Comparison of ENCODE assay signal across 21 cellular contexts in genomic region chr1:112759228-112759627, GRCh38. TPM values are rescaled to one million over a fixed set of nuclear protein-coding genes. Genes with fewer than 3 reads are reported as not detected.
DNase-seq lines count a peak whose midpoint lies in the region; ATAC-seq, FAIRE-seq and TF ChIP-seq lines count a peak whose summit lies in the region.
"Had no signal": no experiment of that assay in that cellular context is flagged by ENCODE, and none has a peak within 500 bp of the region (broad histone marks: within the 10 kb centered on the region; RNA-seq: fewer than 3 reads in every experiment).

No MANE protein-coding gene starts in this region.

- H3K4me1 Mint-ChIP-seq in GM23338 (peaks cover 32% of the 10 kb centered on the region), WTC11 (peaks cover 29% of the 10 kb centered on the region), progenitor cell of endocrine pancreas (ENCODE audit: low read depth) (peaks cover 5% of the 10 kb centered on the region)

- H3K27ac Mint-ChIP-seq in GM23338 (no peak overlapping the region), WTC11 (peak overlapping the region; percentile 55; the same call in 1 of the 2 replicates), progenitor cell of endocrine pancreas (peak overlapping the region; percentile 39)
- H3K27ac Mint-ChIP-seq: CD4-positive, alpha-beta memory T cell had no signal

- peak overlapping the region; percentile 15; the same call in 1 of the 2 replicates for H2BK20ac ChIP-seq in H1 (ENCODE audit: low read length)

- H3K4me2 ChIP-seq in GM23338 (no peak overlapping the region), H1 (ENCODE audit: insufficient read depth in 1 of 2, low read depth in 2 of 2, low read length in 2 of 2) (no peak overlapping the region), MM.1S (ENCODE audit: low read depth, low read length) (no peak overlapping the region)
- H3K4me2 ChIP-seq: A549 had no signal

- no peak overlapping the region for H2BK15ac ChIP-seq in H1 (ENCODE audit: low read length)

- no peak overlapping the region for H3K4ac ChIP-seq in H1 (replicated peaks; ENCODE audit: insufficient read length, low read depth, low read length)

- H3K18ac ChIP-seq in H1 (ENCODE audit: extremely low read depth, low read length): no peak overlapping the region

- no peak overlapping the region for H3K23ac ChIP-seq in H1 (ENCODE audit: insufficient read length)

- no peaks in the 10 kb centered on the region for H3K79me2 ChIP-seq in GM23338 (replicated peaks; ENCODE audit: insufficient read depth)
- H3K79me2 ChIP-seq in H1 (ENCODE audit: control insufficient read depth in 1 of 2, insufficient read depth in 2 of 2, low read length in 2 of 2): no peaks in the 10 kb centered on the region
- no peaks in the 10 kb centered on the region for H3K79me2 ChIP-seq in MM.1S (ENCODE audit: low read length)

- ATAC-seq in GM23338 (no peak), WTC11 (no peak), pancreas (no peak)
- ATAC-seq: A549 had no signal

- H3K9me3 ChIP-seq in H1 (ENCODE audit: insufficient read depth in 2 of 2, low read depth in 1 of 2, low read length in 1 of 2) (peaks cover 0 to 2% of the 10 kb centered on the region in 2 experiments; a peak in 1 of 4 replicates), pancreas (no peaks in the 10 kb centered on the region), MM.1S (replicated peaks; ENCODE audit: insufficient read depth, low read length) (no peaks in the 10 kb centered on the region)
- H3K9me3 ChIP-seq: A549 had no signal

- no peak for TF ChIP-seq POLR2A in H1 (IDR thresholded peaks at IDR 0.05; ENCODE audit: control extremely low read depth in 1 of 2, low read depth in 2 of 2, low read length in 2 of 2)

- H3K4me3 Mint-ChIP-seq in GM23338 (no peak overlapping the region), WTC11 (no peak overlapping the region), progenitor cell of endocrine pancreas (ENCODE audit: low read depth) (no peak overlapping the region)
- H3K4me3 Mint-ChIP-seq: CD4-positive, alpha-beta memory T cell had no signal

- peak overlapping the region; percentile 91 for H2AFZ ChIP-seq in GM23338
- peak overlapping the region; percentile 51; the same call in 1 of the 2 replicates for H2AFZ ChIP-seq in H1 (ENCODE audit: low read length)
- no peak overlapping the region for H2AFZ ChIP-seq in MM.1S (ENCODE audit: low read length)

- H3K27me3 Mint-ChIP-seq in GM23338 (ENCODE audit: insufficient read depth, low read depth, poor library complexity): peaks cover 10% of the 10 kb centered on the region
- H3K27me3 Mint-ChIP-seq in WTC11 (ENCODE audit: low read depth): peaks cover 12% of the 10 kb centered on the region
- peaks cover 8% of the 10 kb centered on the region for H3K27me3 Mint-ChIP-seq in progenitor cell of endocrine pancreas

- H3K56ac ChIP-seq in H1 (replicated peaks; ENCODE audit: insufficient read length, low read depth, low read length): no peak overlapping the region

- no peaks in the 10 kb centered on the region for H3K79me1 ChIP-seq in H1 (ENCODE audit: low read depth, low read length)

- H2BK5ac ChIP-seq in H1 (ENCODE audit: low read depth, low read length): no peak overlapping the region

- H3K9ac ChIP-seq in H1 (replicated peaks in 1 of 4; ENCODE audit: extremely low read depth in 1 of 4, low read depth in 3 of 4, low read length in 3 of 4): no peak overlapping the region
- H3K9ac ChIP-seq in MM.1S (ENCODE audit: low read length): no peak overlapping the region

- no peaks in the 10 kb centered on the region for H3K36me3 Mint-ChIP-seq in GM23338 (ENCODE audit: low read depth)
- H3K36me3 Mint-ChIP-seq in WTC11: peaks cover 3% of the 10 kb centered on the region
- H3K36me3 Mint-ChIP-seq in progenitor cell of endocrine pancreas (ENCODE audit: insufficient read depth): no peaks in the 10 kb centered on the region

- intact Hi-C loops in pancreas (cut with DNase I): no loop called here

- no peaks in the 10 kb centered on the region for H3K23me2 ChIP-seq in H1 (ENCODE audit: low read depth, low read length)

- no peak overlapping the region for H2BK120ac ChIP-seq in H1 (replicated peaks; ENCODE audit: low read depth, low read length)

- no peak for TF ChIP-seq EP300 in H1 (IDR thresholded peaks at IDR 0.05; ENCODE audit: borderline replicate concordance in 1 of 2, low read depth in 2 of 2, low read length in 2 of 2)

- FAIRE-seq in H1 (lab: Jason Lieb, UNC): no peak
- FAIRE-seq in pancreas (lab: Jason Lieb, UNC): no peak
- FAIRE-seq: A549, GM12891, GM18507 had no signal

- H2BK12ac ChIP-seq in H1 (ENCODE audit: low read depth, low read length): no peak overlapping the region

- no peak overlapping the region for H3K14ac ChIP-seq in H1 (ENCODE audit: insufficient read length)

- DNase-seq in GM23338 (ENCODE audit: low spot score): no peak
- DNase-seq in WTC11 (ENCODE audit: low spot score): no peak
- DNase-seq in H1 (ENCODE audit: low read depth in 1 of 2, low spot score in 2 of 2): no peak
- no peak for DNase-seq in progenitor cell of endocrine pancreas (ENCODE audit: low spot score, unreplicated experiment)
- DNase-seq in cerebellum (ENCODE audit: low spot score): no peak
- DNase-seq in pancreas: no peak
- no peak for DNase-seq in MM.1S
- DNase-seq: 8988T; C1 segment of cervical spinal cord; Calu3; CD4-positive, alpha-beta memory T cell; COR-L47; DMS53; DMS79 treated with DMSO at 0.1 percent for 48 hours; GF-D8; GOT3; H7; HCEC 1CT had no signal

- no peak overlapping the region for H3K27ac ChIP-seq in GM23338 (ENCODE audit: low read depth)
- no peak overlapping the region for H3K27ac ChIP-seq in H1 (ENCODE audit: low read depth, low read length)
- no peak overlapping the region for H3K27ac ChIP-seq in pancreas
- no peak overlapping the region for H3K27ac ChIP-seq in MM.1S (ENCODE audit: low read length)
- H3K27ac ChIP-seq: A549 had no signal

- no peak for TF ChIP-seq RAD21 in H1 (IDR thresholded peaks at IDR 0.05 in 1 of 2, conservative IDR thresholded peaks at IDR 0.05 in 1 of 2; ENCODE audit: low read depth in 2 of 2, low read length in 2 of 2)

- H3K4me1 ChIP-seq in GM23338 (ENCODE audit: insufficient read depth) (peaks cover 25% of the 10 kb centered on the region), H1 (replicated peaks in 1 of 4; ENCODE audit: control insufficient read depth in 3 of 4, insufficient read depth in 4 of 4, low read length in 3 of 4) (peaks cover 0 to 4% (median 0%) of the 10 kb centered on the region in 4 experiments; a peak in 4 of 7 replicates), pancreas (no peaks in the 10 kb centered on the region), MM.1S (ENCODE audit: low read length) (no peaks in the 10 kb centered on the region)
- H3K4me1 ChIP-seq: A549 had no signal

- H3K36me3 ChIP-seq in GM23338 (ENCODE audit: insufficient read depth) (no peaks in the 10 kb centered on the region), H1 (ENCODE audit: control insufficient read depth in 2 of 4, insufficient read depth in 4 of 4, low read length in 3 of 4) (no peaks in the 10 kb centered on the region), pancreas (no peaks in the 10 kb centered on the region), MM.1S (replicated peaks; ENCODE audit: insufficient read depth, low read length) (no peaks in the 10 kb centered on the region)

- H3K9me2 ChIP-seq in GM23338 (ENCODE audit: insufficient read depth): 0 out of 2 replicates have a peak, but pooled peaks cover 5% of the 10 kb centered on the region
- H3K9me2 ChIP-seq in MM.1S (replicated peaks; ENCODE audit: insufficient read depth, low read length): no peaks in the 10 kb centered on the region

- TF ChIP-seq CTCF in GM23338 (conservative IDR thresholded peaks at IDR 0.05; ENCODE audit: low read depth in 2 of 2): no peak
- no peak for TF ChIP-seq CTCF in WTC11 (IDR thresholded peaks at IDR 0.05)
- no peak for TF ChIP-seq CTCF in H1 (IDR thresholded peaks at IDR 0.05; ENCODE audit: control extremely low read depth in 1 of 3, insufficient read depth in 1 of 3, low read depth in 1 of 3, low read length in 3 of 3)
- TF ChIP-seq CTCF in progenitor cell of endocrine pancreas (IDR thresholded peaks at IDR 0.05; ENCODE audit: unreplicated experiment): no peak
- no peak for TF ChIP-seq CTCF in pancreas (IDR thresholded peaks at IDR 0.05)
- TF ChIP-seq CTCF in MM.1S (IDR thresholded peaks at IDR 0.05; ENCODE audit: low read length): no peak

- H3F3A ChIP-seq in GM23338 (replicated peaks; ENCODE audit: low read depth) (no peaks in the 10 kb centered on the region; the same call in 1 of the 2 replicates), MM.1S (ENCODE audit: insufficient read depth, low read length) (no peaks in the 10 kb centered on the region)

- H3K4me3 ChIP-seq in GM23338 (no peak overlapping the region), H1 (ENCODE audit: extremely low read depth in 1 of 4, insufficient read depth in 2 of 4, low read depth in 3 of 4, low read length in 4 of 4) (no peak overlapping the region), pancreas (no peak overlapping the region), MM.1S (ENCODE audit: low read length) (no peak overlapping the region)
- H3K4me3 ChIP-seq: A549 had no signal

- H4K20me1 ChIP-seq in GM23338 (replicated peaks; ENCODE audit: insufficient read depth): no peaks in the 10 kb centered on the region
- H4K20me1 ChIP-seq in H1 (replicated peaks in 1 of 2; ENCODE audit: control insufficient read depth in 1 of 2, insufficient read depth in 2 of 2, low read length in 2 of 2): no peaks in the 10 kb centered on the region
- H4K20me1 ChIP-seq in MM.1S (ENCODE audit: insufficient read depth, low read length): no peaks in the 10 kb centered on the region

- H4K5ac ChIP-seq in H1 (ENCODE audit: insufficient read length, low read depth, low read length): no peak overlapping the region

- no peak overlapping the region for H2AK5ac ChIP-seq in H1 (ENCODE audit: low read depth, low read length)

- H3K9me3 Mint-ChIP-seq in GM23338 (peaks cover 8% of the 10 kb centered on the region; the same call in 2 of the 3 replicates), WTC11 (peaks cover 7% of the 10 kb centered on the region), progenitor cell of endocrine pancreas (ENCODE audit: low read depth) (peaks cover 2% of the 10 kb centered on the region)

- CTCF ChIA-PET in WTC11 (lab: Charles Lee): interaction anchor here (0.6 to 1.5 kb wide), 2 partner anchors 43 to 70 kb away, joined by 4 read pairs; no protein-coding TSS in a partner anchor
- CTCF ChIA-PET in H1 (lab: Charles Lee; ENCODE audit: partially characterized antibody): interaction anchor here (1.2 to 9.4 kb wide), 4 partner anchors 16 to 40 kb away, joined by 3 to 84 read pairs (median 6); partner anchors contain the start of gene PPM1J

- no peak overlapping the region for H4K91ac ChIP-seq in H1 (replicated peaks; ENCODE audit: insufficient read length, low read length)

- H3K27me3 ChIP-seq in GM23338 (ENCODE audit: insufficient read depth) (no peaks in the 10 kb centered on the region), H1 (replicated peaks in 1 of 4; ENCODE audit: control insufficient read depth in 3 of 4, extremely low read depth in 1 of 4, insufficient read depth in 3 of 4, low read length in 3 of 4) (no peaks in the 10 kb centered on the region; a peak in 1 of 7 replicates), pancreas (no peaks in the 10 kb centered on the region), MM.1S (replicated peaks; ENCODE audit: insufficient read depth, low read length) (peaks cover 31% of the 10 kb centered on the region)

- H4K8ac ChIP-seq in H1 (ENCODE audit: extremely low read depth, insufficient read depth, low read length): no peak overlapping the region

- POLR2A ChIA-PET in WTC11 (lab: Charles Lee): no interaction called here
- POLR2A ChIA-PET in H1 (lab: Charles Lee; ENCODE audit: partially characterized antibody): no interaction called here

- WGBS in H1 (ENCODE audit: extremely low coverage in 1 of 2, insufficient coverage in 1 of 2, insufficient read length in 1 of 2, insufficient replicate concordance in 2 of 2, low coverage in 1 of 2, low lambda C conversion rate in 2 of 2, missing lambda C conversion rate in 1 of 2), 2 experiments: 84% methylated on average over 6 of the region's 6 CpGs; no CpG with 5 or more reads in 1 of the 2 experiments
- WGBS in pancreas, 2 donors: 72 to 79% methylated on average over 6 of the region's 6 CpGs

RNA-seq across cellular contexts. Expression of gene PPM1J, which starts 44.1 kb away (rescaled TPM):
- 12.7 and 22.4 TPM in 2 replicates for total RNA-seq in GM23338 (2014; rRNA removed; shearing (Covaris generic))
- polyA plus RNA-seq in GM23338 (2016; fragmentation: Nextera tagmentation; extraction: Ambion mirVana): 17.9 and 19.0 TPM in 2 replicates
- 19.3 to 23.5 TPM (median 22.6 TPM) in 3 replicates for total RNA-seq in WTC11 (2021)
- total RNA-seq in H1 (2021; fragmentation: NEBNext Ultra II Directional; extraction: Animal tissue kit (Norgen Biotek cat#: 25700)): 17.5 and 19.4 TPM in 2 replicates
- 31.6 and 45.4 TPM in 2 replicates for polyA plus RNA-seq in H1 (2011; rRNA removed)
- polyA plus RNA-seq in H1 (2011; cell fraction: cytosol; rRNA removed): 43.8 TPM
- polyA plus RNA-seq in H1 (2011; cell fraction: nucleus; rRNA removed): 101 TPM
- polyA plus RNA-seq in H1 (2012, experiment 1 of 2): 15.5 to 27.2 TPM (median 24.1 TPM) in 4 replicates
- 18.6 TPM for polyA plus RNA-seq in H1 (2012, experiment 2 of 2)
- polyA plus RNA-seq in H1 (2013, experiment 1 of 2): 12.4 TPM
- polyA plus RNA-seq in H1 (2013, experiment 2 of 2): 12.1 TPM
- polyA minus RNA-seq in H1 (2011; rRNA and poly(A)+ RNA removed): 10.0 and 10.3 TPM in 2 replicates
- polyA minus RNA-seq in H1 (2011; cell fraction: cytosol; rRNA and poly(A)+ RNA removed): 7.5 TPM
- 10.1 TPM for polyA minus RNA-seq in H1 (2011; cell fraction: nucleus; rRNA and poly(A)+ RNA removed)
- 0.43 and 0.71 TPM in 2 replicates for total RNA-seq in progenitor cell of endocrine pancreas
- 1.00 TPM for total RNA-seq in cerebellum
- total RNA-seq in pancreas: 1 to 10 TPM in 1 of 6 donors, under 1 TPM in 5; 0.20 to 1.6 (median 0.87) TPM
- 1 to 10 TPM in 1 of 2 donors, under 1 TPM in 1; 0.68 to 1.1 TPM for polyA plus RNA-seq in pancreas

RNA-seq across cellular contexts. Expression of gene RHOC, which starts 52.3 kb away (rescaled TPM):
- 51.3 and 65.4 TPM in 2 replicates for total RNA-seq in GM23338 (2014; rRNA removed; shearing (Covaris generic))
- polyA plus RNA-seq in GM23338 (2016; fragmentation: Nextera tagmentation; extraction: Ambion mirVana): 73.5 and 76.7 TPM in 2 replicates
- 67.9 to 68.9 TPM (median 68.2 TPM) in 3 replicates for total RNA-seq in WTC11 (2021)
- 53.6 and 57.6 TPM in 2 replicates for total RNA-seq in H1 (2021; fragmentation: NEBNext Ultra II Directional; extraction: Animal tissue kit (Norgen Biotek cat#: 25700))
- polyA plus RNA-seq in H1 (2011; rRNA removed): 97.5 and 114 TPM in 2 replicates
- 144 TPM for polyA plus RNA-seq in H1 (2011; cell fraction: cytosol; rRNA removed)
- polyA plus RNA-seq in H1 (2011; cell fraction: nucleus; rRNA removed): 140 TPM
- 72.9 to 87.5 TPM (median 81.0 TPM) in 4 replicates for polyA plus RNA-seq in H1 (2012, experiment 1 of 2)
- polyA plus RNA-seq in H1 (2012, experiment 2 of 2): 73.2 TPM
- 52.9 TPM for polyA plus RNA-seq in H1 (2013, experiment 1 of 2)
- 48.6 TPM for polyA plus RNA-seq in H1 (2013, experiment 2 of 2)
- 89.0 and 98.9 TPM in 2 replicates for polyA minus RNA-seq in H1 (2011; rRNA and poly(A)+ RNA removed)
- polyA minus RNA-seq in H1 (2011; cell fraction: cytosol; rRNA and poly(A)+ RNA removed): 30.7 TPM
- 32.1 TPM for polyA minus RNA-seq in H1 (2011; cell fraction: nucleus; rRNA and poly(A)+ RNA removed)
- 87.3 and 97.3 TPM in 2 replicates for total RNA-seq in progenitor cell of endocrine pancreas
- total RNA-seq in cerebellum: 31.7 TPM
- 100 to 1,000 TPM in 1 of 6 donors, 10 to 100 TPM in 5; 44.0 to 105 (median 53.5) TPM for total RNA-seq in pancreas
- 10 to 100 TPM; 91.5 to 94.5 TPM for polyA plus RNA-seq in pancreas
